8 cellular contexts compared by ENCODE assay signal in the genomic region with DNA sequence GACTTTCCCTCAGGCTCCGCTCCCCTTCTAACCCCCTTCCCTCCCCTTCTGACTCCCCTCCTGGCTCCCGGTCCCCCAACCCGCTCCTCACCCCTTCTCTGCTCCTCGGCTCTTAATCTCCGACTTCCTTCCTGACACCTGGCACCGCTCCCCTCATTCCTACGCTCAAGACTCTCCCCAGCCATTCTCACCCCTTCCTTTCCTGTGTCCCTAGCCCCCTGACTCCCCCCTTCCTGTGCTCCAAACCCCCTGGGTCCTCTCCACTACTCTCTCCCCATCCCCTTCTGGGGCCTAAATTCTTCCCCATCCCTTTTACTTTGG. TPM values are rescaled to one million over a fixed set of nuclear protein-coding genes. Genes with fewer than 3 reads are reported as not detected.
DNase-seq lines count a peak whose midpoint lies in the region; TF ChIP-seq lines count a peak whose summit lies in the region.

No MANE protein-coding gene starts in this region.

- H3K4me3 Mint-ChIP-seq in HFFc6 (peak overlapping the region; percentile 96), MCF 10A (ENCODE audit: unreplicated experiment) (peak overlapping the region; percentile 92), mesothelial cell of epicardium (peak overlapping the region; percentile 83)

- TF ChIP-seq CTCF in A673 (conservative IDR thresholded peaks at IDR 0.05; ENCODE audit: low read depth, low read length) (no peak), HFFc6 (IDR thresholded peaks at IDR 0.05) (no peak), MCF 10A (IDR thresholded peaks at IDR 0.05; ENCODE audit: unreplicated experiment) (no peak), mesothelial cell of epicardium (IDR thresholded peaks at IDR 0.05; ENCODE audit: unreplicated experiment) (no peak)

- H3K36me3 Mint-ChIP-seq in HFFc6 (ENCODE audit: low read depth) (peaks cover 5% of the 10 kb centered on the region), MCF 10A (ENCODE audit: insufficient read depth, unreplicated experiment) (peaks cover 50% of the 10 kb centered on the region), mesothelial cell of epicardium (peaks cover 13% of the 10 kb centered on the region)

- no peaks in the 10 kb centered on the region for H3K9me3 ChIP-seq in A673 (ENCODE audit: low read depth, low read length, poor library complexity, severe bottlenecking)

- CTCF ChIA-PET in A673 (lab: Charles Lee) (no interaction called here), MCF 10A (lab: Yijun Ruan, JAX) (interaction anchor here (1.6 kb wide), 1 partner anchor 9 kb away, joined by 6 read pairs; no protein-coding TSS in a partner anchor)

- H3K36me3 ChIP-seq in A673 (ENCODE audit: insufficient read depth, low read length, poor library complexity, severe bottlenecking) = peaks cover 26% of the 10 kb centered on the region

- H3K9me3 Mint-ChIP-seq in HFFc6 = no peaks in the 10 kb centered on the region
- H3K9me3 Mint-ChIP-seq in MCF 10A (ENCODE audit: unreplicated experiment) = no peaks in the 10 kb centered on the region
- H3K9me3 Mint-ChIP-seq in mesothelial cell of epicardium = no peaks in the 10 kb centered on the region

- H3K4me1 Mint-ChIP-seq in HFFc6 (ENCODE audit: low read depth) (peaks cover 7% of the 10 kb centered on the region), MCF 10A (ENCODE audit: insufficient read depth, unreplicated experiment) (peaks cover 16% of the 10 kb centered on the region), mesothelial cell of epicardium (peaks cover 20% of the 10 kb centered on the region)

- H3K27me3 Mint-ChIP-seq in HFFc6 (ENCODE audit: insufficient read depth) (peaks cover 9% of the 10 kb centered on the region), MCF 10A (ENCODE audit: insufficient read depth, unreplicated experiment) (no peaks in the 10 kb centered on the region), mesothelial cell of epicardium (ENCODE audit: low read depth) (no peaks in the 10 kb centered on the region)

- intact Hi-C loops in A673 (cut with micrococcal nuclease; ENCODE audit: unreplicated experiment) (no loop called here), MCF 10A (cut with micrococcal nuclease) (loop anchor here (10.0 kb wide), 1 partner anchor 503 kb away; no protein-coding TSS in a partner anchor)

- DNase-seq in A673 (ENCODE audit: low spot score) (no peak), HFFc6 (no peak), MCF 10A (ENCODE audit: unreplicated experiment) (no peak), mesothelial cell of epicardium (ENCODE audit: low spot score in 2 of 2, unreplicated experiment in 2 of 2) (peak in 1 of 2 experiments; percentile 48), activated gamma-delta T cell treated with Interleukin-2 at 50 U/mL for 16 hours (no peak), UCSD-AML1 (lab: John Stamatoyannopoulos, UW; ENCODE audit: unreplicated experiment) (no peak), D341Med (ENCODE audit: low spot score) (no peak), NCI-H524 treated with DMSO at 0.1 percent for 48 hours (lab: John Stamatoyannopoulos, UW) (no peak)

- no TSS peak for BruUV-seq in A673 (replicated peaks; lab: Mats Ljungman, UMichigan)
- BruUV-seq in MCF 10A (replicated peaks; lab: Mats Ljungman, UMichigan) = no TSS peak

- H3K27me3 ChIP-seq in A673 (replicated peaks; ENCODE audit: insufficient read depth, low read depth, low read length, poor library complexity) = no peaks in the 10 kb centered on the region

- H3K27ac ChIP-seq in A673 (ENCODE audit: low read depth, low read length, poor library complexity, severe bottlenecking) = peak overlapping the region; percentile 92

- POLR2A ChIA-PET in A673 (lab: Charles Lee; ENCODE audit: low non-redundant PET) (no interaction called here), MCF 10A (lab: Yijun Ruan, JAX) (interaction anchor here (0.7 to 2.3 kb wide), 3 partner anchors 9 to 30 kb away, joined by 4 to 17 read pairs (median 6); partner anchors contain the start of genes ALKBH7 and GTF2F1)

- H3K27ac Mint-ChIP-seq in HFFc6 = peak overlapping the region; percentile 90
- peak overlapping the region; percentile 74 for H3K27ac Mint-ChIP-seq in MCF 10A (ENCODE audit: low read depth, unreplicated experiment)
- H3K27ac Mint-ChIP-seq in mesothelial cell of epicardium = peak overlapping the region; percentile 93

- H3K4me1 ChIP-seq in A673 (ENCODE audit: insufficient read depth, low read length, poor library complexity, severe bottlenecking) = no peaks in the 10 kb centered on the region

- peak overlapping the region; percentile 89 for H3K4me3 ChIP-seq in A673 (ENCODE audit: low read depth, low read length, poor library complexity, severe bottlenecking)

RNA-seq across cellular contexts. Expression of gene CLPP, which starts 0.7 kb away (rescaled TPM):
- total RNA-seq in A673 (2021) = 127 and 133 TPM in 2 replicates
- 100 to 1,000 TPM; 106 to 114 (median 107) TPM for total RNA-seq in HFFc6 (2021; fragmentation: NEBNext Ultra II Directional; extraction: Animal tissue kit (Norgen Biotek cat#: 25700))
- total RNA-seq in MCF 10A (2022) = 132 and 142 TPM in 2 replicates
- 55.1 to 64.8 TPM (median 58.2 TPM) in 3 replicates for total RNA-seq in mesothelial cell of epicardium

RNA-seq across cellular contexts. Expression of gene ALKBH7, which starts 10.6 kb away (rescaled TPM):
- total RNA-seq in A673 (2021) (30.6 and 37.1 TPM in 2 replicates), MCF 10A (2022) (49.9 and 51.5 TPM in 2 replicates), mesothelial cell of epicardium (83.7 to 92.9 TPM (median 87.7 TPM) in 3 replicates)
- total RNA-seq in HFFc6 (2021; fragmentation: NEBNext Ultra II Directional; extraction: Animal tissue kit (Norgen Biotek cat#: 25700)) = 10 to 100 TPM; 40.8 to 60.7 (median 47.9) TPM

RNA-seq across cellular contexts. Expression of gene PSPN, which starts 13.7 kb away (rescaled TPM):
- 3.4 and 3.6 TPM in 2 replicates for total RNA-seq in A673 (2021)
- total RNA-seq in HFFc6 (2021; fragmentation: NEBNext Ultra II Directional; extraction: Animal tissue kit (Norgen Biotek cat#: 25700)) = 1 to 10 TPM; 1.1 to 2.0 (median 1.5) TPM
- total RNA-seq in MCF 10A (2022) = 1.1 and 1.9 TPM in 2 replicates
- total RNA-seq in mesothelial cell of epicardium = 3.5 to 3.8 TPM (median 3.6 TPM) in 3 replicates

RNA-seq across cellular contexts. Expression of gene ACER1, which starts 28.6 kb away (rescaled TPM):
- total RNA-seq in A673 (2021) = not detected in 2 replicates
- total RNA-seq in HFFc6 (2021; fragmentation: NEBNext Ultra II Directional; extraction: Animal tissue kit (Norgen Biotek cat#: 25700)) = not detected
- not detected in 2 replicates for total RNA-seq in MCF 10A (2022)
- total RNA-seq in mesothelial cell of epicardium = 0.16 TPM in 1 of 3 replicates, not detected in the others

RNA-seq across cellular contexts. Expression of gene GTF2F1, which starts 31.0 kb away (rescaled TPM):
- total RNA-seq in A673 (2021) (100 and 106 TPM in 2 replicates), MCF 10A (2022) (65.6 and 84.8 TPM in 2 replicates), mesothelial cell of epicardium (67.4 to 73.8 TPM (median 68.3 TPM) in 3 replicates)
- total RNA-seq in HFFc6 (2021; fragmentation: NEBNext Ultra II Directional; extraction: Animal tissue kit (Norgen Biotek cat#: 25700)) = 10 to 100 TPM; 70.4 to 75.1 (median 71.4) TPM
